ENCODE assay signal across 11 cellular contexts in the genomic region with DNA sequence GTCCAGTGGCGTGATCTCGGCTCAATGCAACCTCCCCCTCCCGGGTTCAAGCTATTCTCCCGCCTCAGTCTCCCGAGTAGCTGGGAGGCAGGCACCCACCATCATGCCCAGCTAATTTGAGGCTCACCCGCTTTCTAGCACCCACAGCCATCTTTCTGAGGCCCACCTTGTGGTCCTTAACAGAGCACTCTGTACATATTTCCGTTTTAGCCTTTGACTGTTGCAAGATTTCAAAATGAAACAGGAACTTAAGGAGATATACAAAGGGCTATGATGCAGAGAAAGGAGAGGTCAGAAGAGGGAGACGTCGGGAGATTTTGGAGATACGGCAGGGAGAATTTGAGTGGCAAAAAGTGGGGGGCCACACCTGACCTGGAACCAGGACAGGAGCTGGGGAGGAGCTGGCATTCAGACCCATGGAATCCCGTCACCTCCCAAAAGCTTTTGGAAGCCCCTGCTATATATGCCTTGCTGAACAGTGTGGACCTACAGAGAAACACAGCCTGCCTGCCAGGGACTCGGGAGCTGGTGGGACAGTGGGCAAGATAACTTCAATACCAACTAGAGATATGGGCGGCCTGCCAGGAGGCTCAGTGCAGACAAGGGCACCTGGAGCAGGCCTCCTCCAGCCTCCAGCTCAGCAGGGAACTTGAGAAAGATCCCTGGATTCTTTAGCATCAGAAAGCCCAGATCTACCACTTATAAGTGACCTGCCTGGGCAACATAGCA. TPM values are rescaled to one million over a fixed set of nuclear protein-coding genes. Genes with fewer than 3 reads are reported as not detected.
DNase-seq lines count a peak whose midpoint lies in the region; FAIRE-seq and TF ChIP-seq lines count a peak whose summit lies in the region.
"Had no signal": no experiment of that assay in that cellular context is flagged by ENCODE, and none has a peak within 500 bp of the region (broad histone marks: within the 10 kb centered on the region; RNA-seq: fewer than 3 reads in every experiment).

No MANE protein-coding gene starts in this region.

- no peak overlapping the region for H3K18ac ChIP-seq in H1 (ENCODE audit: extremely low read depth, low read length)

- H3K4me2 ChIP-seq in OCI-LY3 (ENCODE audit: low read length): peak overlapping the region; percentile 67
- H3K4me2 ChIP-seq in H1 (ENCODE audit: insufficient read depth in 1 of 2, low read depth in 2 of 2, low read length in 2 of 2): no peak overlapping the region

- H3K79me2 ChIP-seq in OCI-LY3 (ENCODE audit: low read length): no peaks in the 10 kb centered on the region
- no peaks in the 10 kb centered on the region for H3K79me2 ChIP-seq in H1 (ENCODE audit: control insufficient read depth in 1 of 2, insufficient read depth in 2 of 2, low read length in 2 of 2)

- DNase-seq in H1 (ENCODE audit: low read depth in 1 of 2, low spot score in 2 of 2) (no peak), NCI-H2171 treated with DMSO at 0.1 percent for 48 hours (lab: John Stamatoyannopoulos, UW) (no peak), H4 (ENCODE audit: low spot score) (no peak)
- no peak for DNase-seq in activated naive CD4-positive, alpha-beta T cell (lab: John Stamatoyannopoulos, UW)
- DNase-seq: DMS 273 treated with DMSO at 0.1 percent for 48 hours, kidney glomerular epithelial cell, NCI-H345 had no signal

- peak; percentile 21; the same call in 1 of the 2 replicates for TF ChIP-seq CTCF in OCI-LY3 (IDR thresholded peaks at IDR 0.05; ENCODE audit: low read depth, low read length)
- TF ChIP-seq CTCF in H1 (IDR thresholded peaks at IDR 0.05; ENCODE audit: control extremely low read depth in 1 of 3, insufficient read depth in 1 of 3, low read depth in 1 of 3, low read length in 3 of 3): no peak

- H3K23me2 ChIP-seq in H1 (ENCODE audit: low read depth, low read length): no peaks in the 10 kb centered on the region

- H2BK12ac ChIP-seq in H1 (ENCODE audit: low read depth, low read length): no peak overlapping the region

- H2BK15ac ChIP-seq in H1 (ENCODE audit: low read length): 0 out of 2 replicates have a peak overlapping the region, but pooled peaks have one; percentile 16

- no peak overlapping the region for H2AK5ac ChIP-seq in H1 (ENCODE audit: low read depth, low read length)

- H3K27ac ChIP-seq in OCI-LY3 (ENCODE audit: low read length) (peak overlapping the region; percentile 76), H1 (ENCODE audit: low read depth, low read length) (no peak overlapping the region), thymus (ENCODE audit: low read depth) (peak overlapping the region; percentile 65)
- H3K27ac ChIP-seq: SK-N-MC had no signal

- TF ChIP-seq POLR2A in GM19193 (IDR thresholded peaks at IDR 0.05; ENCODE audit: extremely low read depth, insufficient read depth, insufficient read length) (peak; percentile 25), H1 (IDR thresholded peaks at IDR 0.05; ENCODE audit: control extremely low read depth in 1 of 2, low read depth in 2 of 2, low read length in 2 of 2) (no peak)

- H3K9me3 ChIP-seq in OCI-LY3 (ENCODE audit: insufficient read depth, low read length): no peaks in the 10 kb centered on the region
- H3K9me3 ChIP-seq in H1 (ENCODE audit: insufficient read depth in 2 of 2, low read depth in 1 of 2, low read length in 1 of 2): no peaks in the 10 kb centered on the region
- no peaks in the 10 kb centered on the region for H3K9me3 ChIP-seq in thymus (ENCODE audit: control insufficient read depth)

- no peak overlapping the region for H4K91ac ChIP-seq in H1 (replicated peaks; ENCODE audit: insufficient read length, low read length)

- no peak overlapping the region; the same call in 1 of the 2 replicates for H2BK20ac ChIP-seq in H1 (ENCODE audit: low read length)

- H4K5ac ChIP-seq in H1 (ENCODE audit: insufficient read length, low read depth, low read length): no peak overlapping the region

- no peaks in the 10 kb centered on the region for H3K36me3 ChIP-seq in OCI-LY3 (replicated peaks; ENCODE audit: low read depth, low read length)
- H3K36me3 ChIP-seq in H1 (ENCODE audit: control insufficient read depth in 2 of 4, insufficient read depth in 4 of 4, low read length in 3 of 4): no peaks in the 10 kb centered on the region
- no peaks in the 10 kb centered on the region for H3K36me3 ChIP-seq in thymus (ENCODE audit: control insufficient read depth, insufficient read depth)

- no peak overlapping the region for H3K23ac ChIP-seq in H1 (ENCODE audit: insufficient read length)

- peaks cover 21% of the 10 kb centered on the region for H3K4me1 ChIP-seq in OCI-LY3 (ENCODE audit: low read length)
- peaks cover 0 to 15% (median 7%) of the 10 kb centered on the region in 4 experiments; a peak in 5 of 7 replicates for H3K4me1 ChIP-seq in H1 (replicated peaks in 1 of 4; ENCODE audit: control insufficient read depth in 3 of 4, insufficient read depth in 4 of 4, low read length in 3 of 4)
- H3K4me1 ChIP-seq in thymus (ENCODE audit: control insufficient read depth, insufficient read depth, low read length): no peaks in the 10 kb centered on the region

- H3K4me3 ChIP-seq in OCI-LY3 (ENCODE audit: low read length): peak overlapping the region; percentile 61
- H3K4me3 ChIP-seq in H1 (ENCODE audit: extremely low read depth in 1 of 4, insufficient read depth in 2 of 4, low read depth in 3 of 4, low read length in 4 of 4): no peak overlapping the region
- no peak overlapping the region for H3K4me3 ChIP-seq in thymus (ENCODE audit: low read length)
- H3K4me3 ChIP-seq: SK-N-MC had no signal

- H3K4ac ChIP-seq in H1 (replicated peaks; ENCODE audit: insufficient read length, low read depth, low read length): no peak overlapping the region

- H4K8ac ChIP-seq in H1 (ENCODE audit: extremely low read depth, insufficient read depth, low read length): no peak overlapping the region

- H3K79me1 ChIP-seq in H1 (ENCODE audit: low read depth, low read length): no peaks in the 10 kb centered on the region

- CTCF ChIA-PET in H1 (lab: Charles Lee; ENCODE audit: partially characterized antibody): interaction anchor here (0.6 to 34.8 kb wide), 40 partner anchors 10 to 319 kb away, joined by 3 to 1305 read pairs (median 4); partner anchors contain the start of genes CABP4, CLCF1, POLD4 and PPP1CA

- H2BK5ac ChIP-seq in H1 (ENCODE audit: low read depth, low read length): no peak overlapping the region

- H3K14ac ChIP-seq in H1 (ENCODE audit: insufficient read length): no peak overlapping the region

- H2AFZ ChIP-seq in OCI-LY3 (ENCODE audit: low read depth, low read length) (peak overlapping the region; percentile 61), H1 (ENCODE audit: low read length) (no peak overlapping the region)

- H3K9ac ChIP-seq in OCI-LY3 (ENCODE audit: low read length): peak overlapping the region; percentile 69
- H3K9ac ChIP-seq in H1 (replicated peaks in 1 of 4; ENCODE audit: extremely low read depth in 1 of 4, low read depth in 3 of 4, low read length in 3 of 4): no peak overlapping the region

- no peak overlapping the region for H3K56ac ChIP-seq in H1 (replicated peaks; ENCODE audit: insufficient read length, low read depth, low read length)

- FAIRE-seq in H1 (lab: Jason Lieb, UNC): no peak

- H4K20me1 ChIP-seq in OCI-LY3 (ENCODE audit: insufficient read depth, low read length) (no peaks in the 10 kb centered on the region), H1 (replicated peaks in 1 of 2; ENCODE audit: control insufficient read depth in 1 of 2, insufficient read depth in 2 of 2, low read length in 2 of 2) (peaks cover 2% of the 10 kb centered on the region in 2 experiments)

- WGBS in H1 (ENCODE audit: extremely low coverage in 1 of 2, insufficient coverage in 1 of 2, insufficient read length in 1 of 2, insufficient replicate concordance in 2 of 2, low coverage in 1 of 2, low lambda C conversion rate in 2 of 2, missing lambda C conversion rate in 1 of 2), 2 experiments: 81 to 100% methylated on average over 2 to 13 of the region's 13 CpGs
- WGBS in thymus: 61% methylated on average over 13 of the region's 13 CpGs

- no peak overlapping the region for H2BK120ac ChIP-seq in H1 (replicated peaks; ENCODE audit: low read depth, low read length)

- H3K27me3 ChIP-seq in OCI-LY3 (ENCODE audit: low read depth, low read length) (peaks cover 25% of the 10 kb centered on the region), H1 (replicated peaks in 1 of 4; ENCODE audit: control insufficient read depth in 3 of 4, extremely low read depth in 1 of 4, insufficient read depth in 3 of 4, low read length in 3 of 4) (peaks cover 5 to 27% (median 21%) of the 10 kb centered on the region in 4 experiments), thymus (ENCODE audit: control insufficient read depth, insufficient read depth) (peaks cover 8% of the 10 kb centered on the region)

- POLR2A ChIA-PET in H1 (lab: Charles Lee; ENCODE audit: partially characterized antibody): interaction anchor here (0.6 to 3.1 kb wide), 9 partner anchors 8 to 35 kb away, joined by 3 to 6 read pairs (median 3); partner anchors contain the start of genes CLCF1, POLD4 and RAD9A

- TF ChIP-seq EP300 in H1 (IDR thresholded peaks at IDR 0.05; ENCODE audit: borderline replicate concordance in 1 of 2, low read depth in 2 of 2, low read length in 2 of 2): no peak

- no peak for TF ChIP-seq RAD21 in H1 (IDR thresholded peaks at IDR 0.05 in 1 of 2, conservative IDR thresholded peaks at IDR 0.05 in 1 of 2; ENCODE audit: low read depth in 2 of 2, low read length in 2 of 2)

RNA-seq across cellular contexts. Expression of gene CLCF1, which starts 8.0 kb away (rescaled TPM):
- 0.32 and 0.57 TPM in 2 replicates for total RNA-seq in H1 (2021; fragmentation: NEBNext Ultra II Directional; extraction: Animal tissue kit (Norgen Biotek cat#: 25700))
- 1.2 and 2.6 TPM in 2 replicates for polyA plus RNA-seq in H1 (2011; rRNA removed)
- 1.0 TPM for polyA plus RNA-seq in H1 (2011; cell fraction: cytosol; rRNA removed)
- 2.7 TPM for polyA plus RNA-seq in H1 (2011; cell fraction: nucleus; rRNA removed)
- polyA plus RNA-seq in H1 (2012, experiment 1 of 2): 0.81 to 1.2 TPM (median 1.0 TPM) in 4 replicates
- polyA plus RNA-seq in H1 (2012, experiment 2 of 2): 0.81 TPM
- 0.95 TPM for polyA plus RNA-seq in H1 (2013, experiment 1 of 2)
- 0.66 TPM for polyA plus RNA-seq in H1 (2013, experiment 2 of 2)
- polyA minus RNA-seq in H1 (2011; rRNA and poly(A)+ RNA removed): 0.54 TPM in 2 replicates
- polyA minus RNA-seq in H1 (2011; cell fraction: cytosol; rRNA and poly(A)+ RNA removed): not detected
- 0.40 TPM for polyA minus RNA-seq in H1 (2011; cell fraction: nucleus; rRNA and poly(A)+ RNA removed)
- polyA plus RNA-seq in thymus: 2.0 TPM
- 7.0 and 8.3 TPM in 2 replicates for total RNA-seq in H4 (2014; rRNA removed; shearing (Covaris generic))

RNA-seq across cellular contexts. Expression of gene RAD9A, which starts 10.4 kb away (rescaled TPM):
- total RNA-seq in H1 (2021; fragmentation: NEBNext Ultra II Directional; extraction: Animal tissue kit (Norgen Biotek cat#: 25700)): 20.8 and 22.2 TPM in 2 replicates
- 25.5 and 29.6 TPM in 2 replicates for polyA plus RNA-seq in H1 (2011; rRNA removed)
- 25.1 TPM for polyA plus RNA-seq in H1 (2011; cell fraction: cytosol; rRNA removed)
- polyA plus RNA-seq in H1 (2011; cell fraction: nucleus; rRNA removed): 76.6 TPM
- polyA plus RNA-seq in H1 (2012, experiment 1 of 2): 19.7 to 23.9 TPM (median 22.6 TPM) in 4 replicates
- polyA plus RNA-seq in H1 (2012, experiment 2 of 2): 19.6 TPM
- 19.6 TPM for polyA plus RNA-seq in H1 (2013, experiment 1 of 2)
- polyA plus RNA-seq in H1 (2013, experiment 2 of 2): 18.6 TPM
- polyA minus RNA-seq in H1 (2011; rRNA and poly(A)+ RNA removed): 5.9 and 10.4 TPM in 2 replicates
- polyA minus RNA-seq in H1 (2011; cell fraction: cytosol; rRNA and poly(A)+ RNA removed): 10.0 TPM
- 17.6 TPM for polyA minus RNA-seq in H1 (2011; cell fraction: nucleus; rRNA and poly(A)+ RNA removed)
- 35.2 TPM for polyA plus RNA-seq in thymus
- total RNA-seq in H4 (2014; rRNA removed; shearing (Covaris generic)): 7.3 and 8.3 TPM in 2 replicates

RNA-seq across cellular contexts. Expression of gene PPP1CA, which starts 20.2 kb away (rescaled TPM):
- 198 and 210 TPM in 2 replicates for total RNA-seq in H1 (2021; fragmentation: NEBNext Ultra II Directional; extraction: Animal tissue kit (Norgen Biotek cat#: 25700))
- polyA plus RNA-seq in H1 (2011; rRNA removed) (359 and 430 TPM in 2 replicates), thymus (141 TPM)
- 274 TPM for polyA plus RNA-seq in H1 (2011; cell fraction: cytosol; rRNA removed)
- 218 TPM for polyA plus RNA-seq in H1 (2011; cell fraction: nucleus; rRNA removed)
- polyA plus RNA-seq in H1 (2012, experiment 1 of 2): 139 to 201 TPM (median 197 TPM) in 4 replicates
- polyA plus RNA-seq in H1 (2012, experiment 2 of 2): 283 TPM
- polyA plus RNA-seq in H1 (2013, experiment 1 of 2): 157 TPM
- 156 TPM for polyA plus RNA-seq in H1 (2013, experiment 2 of 2)
- polyA minus RNA-seq in H1 (2011; rRNA and poly(A)+ RNA removed): 140 and 166 TPM in 2 replicates
- polyA minus RNA-seq in H1 (2011; cell fraction: cytosol; rRNA and poly(A)+ RNA removed): 98.8 TPM
- polyA minus RNA-seq in H1 (2011; cell fraction: nucleus; rRNA and poly(A)+ RNA removed): 65.8 TPM
- total RNA-seq in H4 (2014; rRNA removed; shearing (Covaris generic)): 212 and 231 TPM in 2 replicates

RNA-seq across cellular contexts. Expression of gene TBC1D10C, which starts 22.5 kb away (rescaled TPM):
- 0.69 TPM in 1 of 2 replicates, not detected in the other for total RNA-seq in H1 (2021; fragmentation: NEBNext Ultra II Directional; extraction: Animal tissue kit (Norgen Biotek cat#: 25700))
- 0.27 and 0.35 TPM in 2 replicates for polyA plus RNA-seq in H1 (2011; rRNA removed)
- 0.16 TPM for polyA plus RNA-seq in H1 (2011; cell fraction: cytosol; rRNA removed)
- 1.6 TPM for polyA plus RNA-seq in H1 (2011; cell fraction: nucleus; rRNA removed)
- polyA plus RNA-seq in H1 (2012, experiment 1 of 2): 0.11 to 1.00 TPM (median 0.55 TPM) in 4 replicates
- 0.31 TPM for polyA plus RNA-seq in H1 (2012, experiment 2 of 2)
- 0.41 TPM for polyA plus RNA-seq in H1 (2013, experiment 1 of 2)
- 0.46 TPM for polyA plus RNA-seq in H1 (2013, experiment 2 of 2)
- 0.22 and 0.41 TPM in 2 replicates for polyA minus RNA-seq in H1 (2011; rRNA and poly(A)+ RNA removed)
- not detected for polyA minus RNA-seq in H1 (2011; cell fraction: cytosol; rRNA and poly(A)+ RNA removed)
- 0.40 TPM for polyA minus RNA-seq in H1 (2011; cell fraction: nucleus; rRNA and poly(A)+ RNA removed)
- 318 TPM for polyA plus RNA-seq in thymus
- total RNA-seq in H4 (2014; rRNA removed; shearing (Covaris generic)): not detected in 2 replicates

RNA-seq across cellular contexts. Expression of gene POLD4, which starts 28.1 kb away (rescaled TPM):
- total RNA-seq in H1 (2021; fragmentation: NEBNext Ultra II Directional; extraction: Animal tissue kit (Norgen Biotek cat#: 25700)): 18.5 and 21.2 TPM in 2 replicates
- polyA plus RNA-seq in H1 (2011; rRNA removed) (46.7 and 72.0 TPM in 2 replicates), thymus (143 TPM)
- 40.6 TPM for polyA plus RNA-seq in H1 (2011; cell fraction: cytosol; rRNA removed)
- 35.3 TPM for polyA plus RNA-seq in H1 (2011; cell fraction: nucleus; rRNA removed)
- polyA plus RNA-seq in H1 (2012, experiment 1 of 2): 18.8 to 31.5 TPM (median 27.6 TPM) in 4 replicates
- polyA plus RNA-seq in H1 (2012, experiment 2 of 2): 33.8 TPM
- polyA plus RNA-seq in H1 (2013, experiment 1 of 2): 25.0 TPM
- polyA plus RNA-seq in H1 (2013, experiment 2 of 2): 25.1 TPM
- 6.8 and 7.2 TPM in 2 replicates for polyA minus RNA-seq in H1 (2011; rRNA and poly(A)+ RNA removed)
- 12.2 TPM for polyA minus RNA-seq in H1 (2011; cell fraction: cytosol; rRNA and poly(A)+ RNA removed)
- 11.0 TPM for polyA minus RNA-seq in H1 (2011; cell fraction: nucleus; rRNA and poly(A)+ RNA removed)
- total RNA-seq in H4 (2014; rRNA removed; shearing (Covaris generic)): 71.6 and 77.4 TPM in 2 replicates
